In the genomic region with DNA sequence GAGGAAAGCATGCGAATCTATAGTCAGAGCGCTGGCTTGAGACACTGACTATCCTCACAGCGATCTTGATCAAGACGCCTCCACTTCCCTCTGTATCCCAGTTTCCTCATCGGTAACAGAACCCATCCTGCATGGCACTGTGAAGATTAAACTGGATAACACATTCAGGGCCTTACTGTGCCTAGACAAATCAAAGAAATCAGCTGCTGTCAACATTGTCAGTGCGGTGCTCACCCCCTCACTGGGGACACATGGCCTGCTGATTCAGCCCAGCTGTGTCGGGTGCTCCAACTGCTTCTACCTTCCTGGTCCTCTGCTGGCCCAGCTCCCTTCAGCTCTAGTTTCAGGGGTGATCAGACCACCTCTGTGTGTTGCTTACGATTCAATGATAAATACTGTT, we compare ENCODE assay signal across 25 cellular contexts.
"Had no signal": no experiment of that assay in that cellular context is flagged by ENCODE, and none has a peak within 500 bp of the region (broad histone marks: within the 10 kb centered on the region; RNA-seq: fewer than 3 reads in every experiment).

No MANE protein-coding gene starts in this region.

- H3K27me3 ChIP-seq: neutrophil, right lobe of liver, sigmoid colon, thyroid gland, tibial nerve, upper lobe of right lung, vagina had no signal

- H3K36me3 ChIP-seq: neutrophil, pancreas, prostate gland, right lobe of liver, sigmoid colon, stomach, thoracic aorta, thyroid gland, tibial nerve, upper lobe of right lung, vagina had no signal

- ATAC-seq: naive thymus-derived CD8-positive, alpha-beta T cell; natural killer cell treated with Interleukin-12 subunit alpha and Interleukin-12 subunit beta and Interleukin-15 and Interleukin-18, amount 100 ng/mL, for 72 hours; pancreas; right cardiac atrium; right lobe of liver; stimulated activated effector memory CD8-positive, alpha-beta T cell treated with anti-CD3 and anti-CD28 coated beads, Interleukin-12 subunit alpha, Interleukin-12 subunit beta, amount 100 ng/mL, for 72 hours; stimulated activated naive B cell treated with anti-CD40 and anti-IgM and Interleukin-4, amounts not matched to agents 10 μg/mL and 1 μg/mL and 100 μg/mL, for 72 hours; upper lobe of right lung had no signal

- H3K4me1 ChIP-seq: prostate gland, right lobe of liver, sigmoid colon, thyroid gland, vagina had no signal

- H3K4me3 ChIP-seq: pancreas, prostate gland, right lobe of liver, sigmoid colon, stomach, thoracic aorta, thyroid gland, tibial nerve, upper lobe of right lung, vagina had no signal

- H3K27ac ChIP-seq: neutrophil, pancreas, prostate gland, right lobe of liver, sigmoid colon, stomach, thoracic aorta, thyroid gland, tibial nerve, upper lobe of right lung, vagina had no signal

- DNase-seq: naive thymus-derived CD8-positive, alpha-beta T cell; nephron progenitor cell; nucleus accumbens; pancreas; retina; right cardiac atrium; right lobe of liver; sigmoid colon; small intestine; stimulated activated CD4-positive, alpha-beta T cell treated with anti-CD3 and anti-CD28 coated beads, Interleukin-15, amount 100 ng/mL, for 24 hours; stimulated activated CD4-positive, alpha-beta T cell treated with anti-CD3 and anti-CD28 coated beads, Interleukin-2, amount 100 ng/mL, for 24 hours; stimulated activated CD4-positive, alpha-beta T cell treated with anti-CD3 and anti-CD28 coated beads, Interleukin-2, amount 100 ng/mL, for 48 hours; stimulated activated CD4-positive, alpha-beta T cell treated with anti-CD3 and anti-CD28 coated beads, Interleukin-4, amount 100 ng/mL, for 24 hours; stimulated activated naive B cell treated with anti-CD40 and anti-IgM and Interleukin-4, amounts not matched to agents 10 μg/mL and 1 μg/mL and 100 μg/mL, for 72 hours; stimulated activated naive CD4-positive, alpha-beta T cell treated with Interleukin-2 at 50 U/mL for 16 hours; stomach; thyroid gland; upper lobe of right lung had no signal

- H3K9me3 ChIP-seq: neutrophil, pancreas, prostate gland, right lobe of liver, sigmoid colon, stomach, thoracic aorta, thyroid gland, upper lobe of right lung, vagina had no signal
